ENCODE assay signal across 3 cellular contexts in the genomic region with DNA sequence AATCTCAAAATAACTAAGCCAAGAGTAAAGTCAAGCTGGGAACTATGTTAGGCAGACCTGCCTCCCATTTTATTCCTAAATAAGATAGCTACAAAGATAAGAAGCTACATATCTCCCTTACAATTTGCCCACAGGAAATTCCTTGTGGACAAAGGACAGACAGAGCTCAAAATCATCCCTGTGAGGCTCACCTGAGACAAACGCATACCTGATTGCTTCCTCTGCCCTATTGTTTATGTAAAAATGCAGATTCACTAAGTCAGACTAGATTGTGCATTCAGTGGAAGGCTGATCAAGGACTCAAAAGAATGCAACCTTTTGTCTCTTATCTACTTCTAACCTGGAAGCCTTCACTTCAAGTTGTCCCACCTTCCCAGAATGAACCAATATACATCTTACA. TPM values are rescaled to one million over a fixed set of nuclear protein-coding genes. Genes with fewer than 3 reads are reported as not detected.
"Had no signal": no experiment of that assay in that cellular context is flagged by ENCODE, and none has a peak within 500 bp of the region (broad histone marks: within the 10 kb centered on the region; RNA-seq: fewer than 3 reads in every experiment).

No MANE protein-coding gene starts in this region.

RNA-seq across cellular contexts. Expression of gene SPP1, which starts 56.2 kb away (rescaled TPM):
- total RNA-seq: activated naive CD4-positive, alpha-beta T cell treated with anti-CD3 and anti-CD28 coated beads, Interleukin-2, amount 50 U/mL, for 72 hours; bronchial epithelial cell; endothelial cell of umbilical vein had no signal
- polyA plus RNA-seq: endothelial cell of umbilical vein had no signal
